Comparison of ENCODE assay signal across 20 cellular contexts in genomic region chr13:23600534-23600933, GRCh38. TPM values are rescaled to one million over a fixed set of nuclear protein-coding genes. Genes with fewer than 3 reads are reported as not detected.
"Had no signal": no experiment of that assay in that cellular context is flagged by ENCODE, and none has a peak within 500 bp of the region (broad histone marks: within the 10 kb centered on the region; RNA-seq: fewer than 3 reads in every experiment).

No MANE protein-coding gene starts in this region.

- H3K36me3 ChIP-seq: colonic mucosa, esophagus muscularis mucosa, tibial artery had no signal

- H3K4me3 ChIP-seq: colonic mucosa, esophagus muscularis mucosa, left ventricle myocardium inferior, tibial artery had no signal

- H3K27me3 ChIP-seq: colonic mucosa, esophagus muscularis mucosa, tibial artery had no signal

- ATAC-seq: activated CD8-positive, alpha-beta T cell treated with anti-CD3 and anti-CD28 coated beads for 36 hours; activated T-helper 17 cell treated with anti-CD3 and anti-CD28 coated beads, Interleukin-2, amount 50 U/mL, for 72 hours; naive thymus-derived CD4-positive, alpha-beta T cell; SK-N-SH treated with all-trans-retinoic acid at 6 μM for 48 hours had no signal

- H3K27ac ChIP-seq: colonic mucosa, esophagus muscularis mucosa, left ventricle myocardium inferior, tibial artery had no signal

- H3K9me3 ChIP-seq: colonic mucosa, esophagus muscularis mucosa, left ventricle myocardium inferior, tibial artery had no signal

- FAIRE-seq: kidney, urothelium cell line had no signal

- H3K4me1 ChIP-seq: colonic mucosa, left ventricle myocardium inferior, tibial artery had no signal

- DNase-seq: activated CD4-positive, alpha-beta T cell treated with anti-CD3 and anti-CD28 coated beads for 48 hours; activated CD4-positive, CD25-positive, alpha-beta regulatory T cell; activated CD8-positive, alpha-beta T cell treated with anti-CD3 and anti-CD28 coated beads for 36 hours; activated naive CD4-positive, alpha-beta T cell; activated naive CD8-positive, alpha-beta T cell treated with anti-CD3 and anti-CD28 coated beads for 36 hours; activated T-cell treated with anti-CD3 and anti-CD28 coated beads, Interleukin-2, amount 50 U/mL, for 1 hour; amniotic stem cell; central memory CD4-positive, alpha-beta T cell; colonic mucosa; kidney; left ventricle myocardium inferior; naive thymus-derived CD4-positive, alpha-beta T cell; stimulated activated naive CD4-positive, alpha-beta T cell treated with Interleukin-2 at 50 U/mL for 16 hours; T-helper 1 cell; T-helper 9 cell; tibial artery had no signal

RNA-seq across cellular contexts. Expression of gene TNFRSF19, which starts 30.3 kb away (rescaled TPM):
- total RNA-seq: activated CD8-positive, alpha-beta T cell treated with anti-CD3 and anti-CD28 coated beads for 36 hours had no signal
- polyA plus RNA-seq: naive thymus-derived CD4-positive, alpha-beta T cell had no signal
